8 cellular contexts compared by ENCODE assay signal in the genomic region with DNA sequence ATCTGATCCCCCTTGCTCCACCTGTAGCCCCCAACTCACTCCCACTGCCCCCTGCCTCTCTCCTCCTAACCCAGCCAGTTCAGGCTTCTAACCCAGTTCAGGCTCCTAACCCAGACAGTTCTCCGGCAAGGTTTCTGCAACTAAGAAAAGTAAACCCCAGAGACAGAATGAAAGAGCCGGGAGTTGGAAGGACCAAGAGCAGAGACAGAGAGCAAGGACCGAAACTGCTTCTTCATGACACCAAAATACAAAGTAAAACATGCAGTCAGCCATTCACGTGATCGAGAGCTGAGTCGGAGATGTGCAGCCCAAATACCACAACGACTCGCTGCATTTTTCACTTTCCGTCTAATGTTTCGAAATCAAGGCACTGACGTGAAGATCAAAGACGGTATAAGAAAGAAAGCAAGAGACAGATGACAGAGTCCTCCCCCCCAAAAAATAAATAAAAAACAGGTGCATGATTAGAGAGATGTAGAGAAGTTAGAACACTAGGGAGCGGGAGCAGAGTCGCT. TPM values are rescaled to one million over a fixed set of nuclear protein-coding genes. Genes with fewer than 3 reads are reported as not detected.
DNase-seq lines count a peak whose midpoint lies in the region; ATAC-seq, FAIRE-seq and TF ChIP-seq lines count a peak whose summit lies in the region.

No MANE protein-coding gene starts in this region.

- no peaks in the 10 kb centered on the region for H3K9me3 ChIP-seq in OCI-LY7 (ENCODE audit: low read length)
- no peaks in the 10 kb centered on the region; the same call in 2 of the 3 replicates for H3K9me3 ChIP-seq in GM12878 (replicated peaks; ENCODE audit: control insufficient read depth, insufficient read depth, low read length)

- in situ Hi-C loops in GM12878 (cut with MboI): no loop called here

- peaks cover 55% of the 10 kb centered on the region for H3K27me3 Mint-ChIP-seq in neural crest cell (ENCODE audit: low read depth)

- H3K9me3 Mint-ChIP-seq in neural crest cell: no peaks in the 10 kb centered on the region

- peak overlapping the region; percentile 89 for H3K4me2 ChIP-seq in OCI-LY7 (ENCODE audit: low read length)
- peak overlapping the region; percentile 99 for H3K4me2 ChIP-seq in GM12878 (ENCODE audit: control insufficient read depth, insufficient read depth)

- CTCF ChIA-PET in OCI-LY7 (lab: Charles Lee; ENCODE audit: unreplicated experiment): interaction anchor here (2.8 kb wide), 1 partner anchor 20 kb away, joined by 13 read pairs; no protein-coding TSS in a partner anchor
- CTCF ChIA-PET in GM12878 (lab: Yijun Ruan, JAX): interaction anchor here (0.8 to 5.3 kb wide), 22 partner anchors 9 to 179 kb away, joined by 3 to 61 read pairs (median 5); no protein-coding TSS in a partner anchor

- no TSS peak for BruUV-seq in OCI-LY7 (replicated peaks; lab: Mats Ljungman, UMichigan)
- BruUV-seq in GM12878 (replicated peaks; lab: Mats Ljungman, UMichigan): no TSS peak

- POLR2A ChIA-PET in OCI-LY7 (lab: Charles Lee): interaction anchor here (0.6 to 4.2 kb wide), 11 partner anchors 10 to 387 kb away, joined by 3 to 59 read pairs (median 4); no protein-coding TSS in a partner anchor
- POLR2A ChIA-PET in GM12878 (lab: Charles Lee): interaction anchor here (0.5 to 6.1 kb wide), 19 partner anchors 9 to 530 kb away, joined by 3 to 110 read pairs (median 7); no protein-coding TSS in a partner anchor

- peak; percentile 64 for DNase-seq in GM06990 (ENCODE audit: extremely low read depth, insufficient read length)
- peak; percentile 65 for DNase-seq in OCI-LY7 (ENCODE audit: low spot score)
- peak; percentile 92 for DNase-seq in GM12878 (ENCODE audit: low read depth, low spot score)
- DNase-seq in neural crest cell (ENCODE audit: low read depth, low spot score): no peak
- no peak for DNase-seq in NCI-H526 (lab: John Stamatoyannopoulos, UW)
- no peak for DNase-seq in DMS114 treated with DMSO at 0.1 percent for 48 hours (lab: John Stamatoyannopoulos, UW; ENCODE audit: unreplicated experiment)
- DNase-seq in DMS79 treated with DMSO at 0.1 percent for 48 hours (lab: John Stamatoyannopoulos, UW): no peak

- peak; percentile 94 for FAIRE-seq in GM12878 (lab: Jason Lieb, UNC)

- H3K4me3 Mint-ChIP-seq in neural crest cell: peak overlapping the region; percentile 77

- H3K4me1 Mint-ChIP-seq in neural crest cell: peaks cover 9% of the 10 kb centered on the region

- RAD21 ChIA-PET in GM12878 (lab: Charles Lee; ENCODE audit: unreplicated experiment): interaction anchor here (0.7 to 5.8 kb wide), 25 partner anchors 11 to 449 kb away, joined by 3 to 60 read pairs (median 6); a partner anchor contains a TSS

- SMC1A ChIA-PET in GM12878 (lab: Charles Lee; ENCODE audit: uncharacterized antibody, unreplicated experiment): interaction anchor here (0.7 to 16.8 kb wide), 15 partner anchors 8 to 179 kb away, joined by 3 to 280 read pairs (median 8); no protein-coding TSS in a partner anchor

- no peaks in the 10 kb centered on the region for H3K36me3 Mint-ChIP-seq in neural crest cell (ENCODE audit: low read depth)

- no peak for TF ChIP-seq POLR2A in GM12878 (IDR thresholded peaks at IDR 0.05; ENCODE audit: low read depth, low read length)

- intact Hi-C loops in OCI-LY7 (cut with micrococcal nuclease; ENCODE audit: unreplicated experiment) (loop anchor here (1.0 to 2.0 kb wide), 2 partner anchors 24 to 66 kb away; no protein-coding TSS in a partner anchor), GM12878 (cut with micrococcal nuclease; ENCODE audit: unreplicated experiment) (loop anchor here (1.0 to 2.0 kb wide), 3 partner anchors 24 to 64 kb away; no protein-coding TSS in a partner anchor)

- no peaks in the 10 kb centered on the region for H3K9me2 ChIP-seq in OCI-LY7 (ENCODE audit: insufficient read depth, low read length)

- under 1% methylated on average over 14 of the region's 14 CpGs for WGBS in GM12878 (ENCODE audit: insufficient coverage, insufficient replicate concordance, low lambda C conversion rate, missing lambda C conversion rate)

- no peak for TF ChIP-seq CTCF in GM06990 (IDR thresholded peaks at IDR 0.05; ENCODE audit: insufficient read depth, low read length, poor library complexity, severe bottlenecking)
- TF ChIP-seq CTCF in OCI-LY7 (conservative IDR thresholded peaks at IDR 0.05; ENCODE audit: low read length): no peak
- TF ChIP-seq CTCF in GM12878 (IDR thresholded peaks at IDR 0.05 in 2 of 3, conservative IDR thresholded peaks at IDR 0.05 in 1 of 3; ENCODE audit: control insufficient read depth in 2 of 3, extremely low read depth in 1 of 3, insufficient read depth in 1 of 3, low read depth in 3 of 3, low read length in 3 of 3): no peak
- TF ChIP-seq CTCF in neural crest cell (conservative IDR thresholded peaks at IDR 0.05): no peak

- TF ChIP-seq RAD21 in GM12878 (IDR thresholded peaks at IDR 0.05; ENCODE audit: insufficient read depth, low read depth, low read length): no peak; the same call in 1 of the 2 replicates

- H3K27ac ChIP-seq in OCI-LY7 (ENCODE audit: low read depth, low read length, poor library complexity, severe bottlenecking) (peak overlapping the region; percentile 44), GM12878 (ENCODE audit: control insufficient read depth, insufficient read depth) (peak overlapping the region; percentile 84)

- peaks cover 3% of the 10 kb centered on the region; the same call in 1 of the 2 replicates for H3K36me3 ChIP-seq in GM06990 (ENCODE audit: control insufficient read depth, insufficient read depth, low read length)
- peaks cover 35% of the 10 kb centered on the region for H3K36me3 ChIP-seq in OCI-LY7 (ENCODE audit: insufficient read depth, low read length)
- no peaks in the 10 kb centered on the region; a peak in 1 of 4 replicates for H3K36me3 ChIP-seq in GM12878 (ENCODE audit: control insufficient read depth in 2 of 2, insufficient read depth in 2 of 2, low read length in 1 of 2)

- H3K79me2 ChIP-seq in OCI-LY7 (ENCODE audit: insufficient read depth, low read depth, low read length): peaks cover 6% of the 10 kb centered on the region; the same call in 1 of the 2 replicates
- H3K79me2 ChIP-seq in GM12878 (ENCODE audit: control insufficient read depth, insufficient read depth, low read length): peaks cover 20% of the 10 kb centered on the region

- no peaks in the 10 kb centered on the region for H3K27me3 ChIP-seq in GM06990 (replicated peaks; ENCODE audit: control insufficient read depth, insufficient read depth, low read length)
- H3K27me3 ChIP-seq in GM12878 (replicated peaks in 1 of 2; ENCODE audit: control insufficient read depth in 2 of 2, insufficient read depth in 2 of 2, low read length in 1 of 2): no peaks in the 10 kb centered on the region

- peak overlapping the region; percentile 83 for H3K9ac ChIP-seq in GM12878 (ENCODE audit: control insufficient read depth, insufficient read depth, low read length)

- no peak overlapping the region for H3K27ac Mint-ChIP-seq in neural crest cell (ENCODE audit: unreplicated experiment)

- H3K4me3 ChIP-seq in GM06990 (replicated peaks; ENCODE audit: low read depth, low read length) (peak overlapping the region; percentile 83), OCI-LY7 (ENCODE audit: low read depth, low read length, poor library complexity, severe bottlenecking) (peak overlapping the region; percentile 78), GM12878 (peak overlapping the region; percentile 79)

- peak; percentile 68 to 77 for TF ChIP-seq EP300 in GM12878 (IDR thresholded peaks at IDR 0.05; ENCODE audit: borderline replicate concordance in 1 of 2, control insufficient read depth in 1 of 2, low read depth in 2 of 2, low read length in 2 of 2)

- H4K20me1 ChIP-seq in OCI-LY7 (ENCODE audit: insufficient read depth, low read length) (no peaks in the 10 kb centered on the region), GM12878 (ENCODE audit: control insufficient read depth, insufficient read depth) (no peaks in the 10 kb centered on the region)

- ATAC-seq in GM21786 (IDR thresholded peaks at IDR 0.05; ENCODE audit: unreplicated experiment): peak; percentile 56
- peak; percentile 71 for ATAC-seq in GM12878

- H3K4me1 ChIP-seq in OCI-LY7 (ENCODE audit: insufficient read depth, low read length, poor library complexity, severe bottlenecking) (peaks cover 43% of the 10 kb centered on the region), GM12878 (ENCODE audit: control insufficient read depth, insufficient read depth, low read length) (peaks cover 23% of the 10 kb centered on the region)

- peak overlapping the region; percentile 91; the same call in 1 of the 2 replicates for H2AFZ ChIP-seq in OCI-LY7 (ENCODE audit: low read length)
- no peak overlapping the region for H2AFZ ChIP-seq in GM12878 (ENCODE audit: control insufficient read depth, low read depth, low read length)

RNA-seq across cellular contexts. Expression of a gene that starts 0.8 kb away (rescaled TPM):
- 8.2 and 15.7 TPM in 2 replicates for total RNA-seq in OCI-LY7 (2014; rRNA removed; shearing (Covaris generic))
- 18.3 and 25.2 TPM in 2 replicates for total RNA-seq in OCI-LY7 (2022)
- total RNA-seq in GM12878 (2013; cell fraction: nucleolus; rRNA removed): 57.8 and 59.8 TPM in 2 replicates
- 12.0 and 12.5 TPM in 2 replicates for total RNA-seq in GM12878 (2014; rRNA removed)
- total RNA-seq in GM12878 (2014; rRNA removed; fragmentation: Illumina TruSeq; extraction: Trizol): 6.5 and 8.8 TPM in 2 replicates
- total RNA-seq in GM12878 (2021): 10.8 and 11.8 TPM in 2 replicates
- polyA plus RNA-seq in GM12878 (2011; ENCODE audit: low read depth): 22.6 TPM
- polyA plus RNA-seq in GM12878 (2011; rRNA removed): 29.5 and 45.9 TPM in 2 replicates
- polyA plus RNA-seq in GM12878 (2011; cell fraction: cytosol; rRNA removed): 38.2 and 61.8 TPM in 2 replicates
- polyA plus RNA-seq in GM12878 (2011; cell fraction: nucleus; rRNA removed): 57.3 and 71.0 TPM in 2 replicates
- polyA plus RNA-seq in GM12878 (2012): 13.8 and 14.8 TPM in 2 replicates
- polyA plus RNA-seq in GM12878 (2014; fragmentation: Illumina TruSeq; extraction: Trizol): 5.9 and 13.7 TPM in 2 replicates
- 1 to 10 TPM in 1 of 2 experiments, under 1 TPM in 1; 0.77 to 1.4 TPM for polyA plus RNA-seq in GM12878 (2014; fragmentation: Nextera tagmentation; extraction: Ambion mirVana)
- 11.0 and 18.7 TPM in 2 replicates for polyA plus RNA-seq in GM12878 (2014; rRNA removed)
- polyA plus RNA-seq in GM12878 (2016; fragmentation: Nextera tagmentation; extraction: Ambion mirVana): 1 to 10 TPM; 7.4 to 8.5 TPM
- 76.7 and 94.2 TPM in 2 replicates for polyA minus RNA-seq in GM12878 (2011; rRNA and poly(A)+ RNA removed)
- 17.8 and 20.6 TPM in 2 replicates for polyA minus RNA-seq in GM12878 (2011; cell fraction: cytosol; rRNA and poly(A)+ RNA removed)
- 57.1 and 67.5 TPM in 2 replicates for polyA minus RNA-seq in GM12878 (2011; cell fraction: nucleus; rRNA and poly(A)+ RNA removed)
- 0.37 and 0.48 TPM in 2 replicates for total RNA-seq in neural crest cell

RNA-seq across cellular contexts. Expression of a gene that starts 57.8 kb away (rescaled TPM):
- total RNA-seq in OCI-LY7 (2014; rRNA removed; shearing (Covaris generic)): 0.33 and 0.79 TPM in 2 replicates
- total RNA-seq in OCI-LY7 (2022): 0.85 and 1.1 TPM in 2 replicates
- total RNA-seq in GM12878 (2013; cell fraction: nucleolus; rRNA removed): 1.6 TPM in 2 replicates
- total RNA-seq in GM12878 (2014; rRNA removed): 0.23 and 0.65 TPM in 2 replicates
- 0.18 and 0.45 TPM in 2 replicates for total RNA-seq in GM12878 (2014; rRNA removed; fragmentation: Illumina TruSeq; extraction: Trizol)
- total RNA-seq in GM12878 (2021): 0.46 and 0.66 TPM in 2 replicates
- polyA plus RNA-seq in GM12878 (2011; ENCODE audit: low read depth): 0.18 TPM
- polyA plus RNA-seq in GM12878 (2011; rRNA removed): 0.49 and 0.50 TPM in 2 replicates
- polyA plus RNA-seq in GM12878 (2011; cell fraction: cytosol; rRNA removed): 0.53 and 0.61 TPM in 2 replicates
- polyA plus RNA-seq in GM12878 (2011; cell fraction: nucleus; rRNA removed): 1.8 and 2.9 TPM in 2 replicates
- 0.35 and 0.37 TPM in 2 replicates for polyA plus RNA-seq in GM12878 (2012)
- 0.22 and 0.24 TPM in 2 replicates for polyA plus RNA-seq in GM12878 (2014; fragmentation: Illumina TruSeq; extraction: Trizol)
- polyA plus RNA-seq in GM12878 (2014; fragmentation: Nextera tagmentation; extraction: Ambion mirVana): under 1 TPM in 1 of 2 experiments, not detected in 1; 0.05 TPM
- polyA plus RNA-seq in GM12878 (2014; rRNA removed): 0.29 and 0.57 TPM in 2 replicates
- polyA plus RNA-seq in GM12878 (2016; fragmentation: Nextera tagmentation; extraction: Ambion mirVana): under 1 TPM in 1 of 2 experiments, not detected in 1; 0.09 TPM
- polyA minus RNA-seq in GM12878 (2011; rRNA and poly(A)+ RNA removed): 0.15 and 0.41 TPM in 2 replicates
- not detected in 2 replicates for polyA minus RNA-seq in GM12878 (2011; cell fraction: cytosol; rRNA and poly(A)+ RNA removed)
- 0.48 and 0.57 TPM in 2 replicates for polyA minus RNA-seq in GM12878 (2011; cell fraction: nucleus; rRNA and poly(A)+ RNA removed)
- 0.34 TPM in 1 of 2 replicates, not detected in the other for total RNA-seq in neural crest cell

Comparison
In these comparisons a context has a peak if more than half of its experiments do, and no peak if none do; other contexts are left out.
1. DNase-seq: peak in GM06990 (single experiment), OCI-LY7 (single experiment) and GM12878 (single experiment); none in neural crest cell (single experiment), NCI-H526 (0 of 2), DMS114 treated with DMSO at 0.1 percent for 48 hours (single experiment) and DMS79 treated with DMSO at 0.1 percent for 48 hours (single experiment).
2. Peak in every context shown above with its lines, with median percentiles within 50 percentile points of each other: H3K4me3 ChIP-seq.